Comparison of ENCODE assay signal across 8 cellular contexts in the genomic region with DNA sequence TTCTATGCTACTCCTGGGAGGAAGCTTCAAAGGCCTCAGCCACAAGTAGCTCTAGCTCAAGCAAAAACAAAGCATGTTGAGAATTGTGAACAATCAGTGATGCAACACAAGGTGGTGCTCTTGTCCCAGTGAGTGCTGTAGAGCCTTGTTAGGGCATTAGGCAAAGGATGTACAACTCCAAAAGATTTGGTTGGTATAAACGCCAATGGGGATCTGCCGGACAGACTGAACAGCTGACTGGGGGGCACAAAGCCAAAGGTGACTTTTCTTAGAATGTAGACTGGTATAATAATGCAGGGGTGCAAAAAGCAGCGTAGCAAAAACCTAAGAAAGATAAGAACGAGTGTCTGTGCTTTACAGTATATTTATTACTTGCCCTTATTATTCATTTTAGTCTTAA.
DNase-seq lines count a peak whose midpoint lies in the region; ATAC-seq and TF ChIP-seq lines count a peak whose summit lies in the region.

No MANE protein-coding gene starts in this region.

- no peaks in the 10 kb centered on the region for H3K36me3 Mint-ChIP-seq in activated CD4-positive, alpha-beta T cell treated with anti-CD3 and anti-CD28 coated beads, Interleukin-2, amount 10 ng/mL, durations not matched to agents 7 days and 5 days (ENCODE audit: low read depth)

- no peaks in the 10 kb centered on the region for H3K27me3 ChIP-seq in tibial artery

- peak; percentile 78 for ATAC-seq in HG02885 (IDR thresholded peaks at IDR 0.05; ENCODE audit: poor library complexity, unreplicated experiment)
- ATAC-seq in HG02981 (IDR thresholded peaks at IDR 0.05; ENCODE audit: unreplicated experiment): no peak

- peak; percentile 7 for DNase-seq in activated CD4-positive, alpha-beta T cell treated with anti-CD3 and anti-CD28 coated beads, Interleukin-2, amount 10 ng/mL, durations not matched to agents 7 days and 5 days
- no peak for DNase-seq in activated CD4-positive, alpha-beta T cell treated with anti-CD3 and anti-CD28 coated beads for 4 hours
- DNase-seq in NCI-H345 treated with DMSO at 0.1 percent for 48 hours (lab: John Stamatoyannopoulos, UW; ENCODE audit: unreplicated experiment) (peak; percentile 53), astrocyte of the spinal cord (ENCODE audit: low read depth, low spot score) (peak; percentile 61), kidney glomerular epithelial cell (lab: John Stamatoyannopoulos, UW) (peak; percentile 54), tibial artery (no peak)

- H3K9me3 ChIP-seq in tibial artery: no peaks in the 10 kb centered on the region

- CTCF ChIA-PET in activated CD4-positive, alpha-beta T cell treated with anti-CD3 and anti-CD28 coated beads, Interleukin-2, amount 10 ng/mL, durations not matched to agents 7 days and 5 days (lab: Charles Lee): no interaction called here

- H3K4me1 ChIP-seq in tibial artery: no peaks in the 10 kb centered on the region

- peak; percentile 59 for TF ChIP-seq CTCF in astrocyte of the spinal cord (IDR thresholded peaks at IDR 0.05; ENCODE audit: low read depth, low read length)
- TF ChIP-seq CTCF in tibial artery (IDR thresholded peaks at IDR 0.05): peak in 1 of 2 experiments; percentile 17

- H3K9me3 Mint-ChIP-seq in activated CD4-positive, alpha-beta T cell treated with anti-CD3 and anti-CD28 coated beads, Interleukin-2, amount 10 ng/mL, durations not matched to agents 7 days and 5 days: no peaks in the 10 kb centered on the region

- POLR2A ChIA-PET in activated CD4-positive, alpha-beta T cell treated with anti-CD3 and anti-CD28 coated beads, Interleukin-2, amount 10 ng/mL, durations not matched to agents 7 days and 5 days (lab: Charles Lee): interaction anchor here (0.6 kb wide), 1 partner anchor 18 kb away, joined by 3 read pairs; no protein-coding TSS in a partner anchor

- in situ Hi-C loops in astrocyte of the spinal cord (cut with HindIII; ENCODE audit: low sequenced_read_pairs): no loop called here

- H3K27ac ChIP-seq in tibial artery: no peak overlapping the region

- H3K4me3 Mint-ChIP-seq in activated CD4-positive, alpha-beta T cell treated with anti-CD3 and anti-CD28 coated beads, Interleukin-2, amount 10 ng/mL, durations not matched to agents 7 days and 5 days: no peak overlapping the region

- peaks cover 4% of the 10 kb centered on the region for H3K27me3 Mint-ChIP-seq in activated CD4-positive, alpha-beta T cell treated with anti-CD3 and anti-CD28 coated beads, Interleukin-2, amount 10 ng/mL, durations not matched to agents 7 days and 5 days

- intact Hi-C loops in tibial artery (cut with DNase I; ENCODE audit: low total_unique reads): no loop called here

- H3K27ac Mint-ChIP-seq in activated CD4-positive, alpha-beta T cell treated with anti-CD3 and anti-CD28 coated beads, Interleukin-2, amount 10 ng/mL, durations not matched to agents 7 days and 5 days: no peak overlapping the region

- no peak overlapping the region for H3K4me3 ChIP-seq in astrocyte of the spinal cord (ENCODE audit: low read depth, low read length)
- H3K4me3 ChIP-seq in tibial artery: no peak overlapping the region

- no peaks in the 10 kb centered on the region for H3K4me1 Mint-ChIP-seq in activated CD4-positive, alpha-beta T cell treated with anti-CD3 and anti-CD28 coated beads, Interleukin-2, amount 10 ng/mL, durations not matched to agents 7 days and 5 days

- H3K36me3 ChIP-seq in tibial artery: no peaks in the 10 kb centered on the region

Comparison
In these comparisons a context has a peak if more than half of its experiments do, and no peak if none do; other contexts are left out.
1. DNase-seq: peak in activated CD4-positive, alpha-beta T cell treated with anti-CD3 and anti-CD28 coated beads, Interleukin-2, amount 10 ng/mL, durations not matched to agents 7 days and 5 days (single experiment), NCI-H345 treated with DMSO at 0.1 percent for 48 hours (single experiment), astrocyte of the spinal cord (single experiment) and kidney glomerular epithelial cell (single experiment); none in activated CD4-positive, alpha-beta T cell treated with anti-CD3 and anti-CD28 coated beads for 4 hours (0 of 2) and tibial artery (0 of 2).